Comparison of ENCODE assay signal across 6 cellular contexts in genomic region chr11:107751082-107751481, GRCh38. TPM values are rescaled to one million over a fixed set of nuclear protein-coding genes. Genes with fewer than 3 reads are reported as not detected.
"Had no signal": no experiment of that assay in that cellular context is flagged by ENCODE, and none has a peak within 500 bp of the region (broad histone marks: within the 10 kb centered on the region; RNA-seq: fewer than 3 reads in every experiment).

No MANE protein-coding gene starts in this region.

- H3K4me3 ChIP-seq: GM23338 had no signal

- DNase-seq: H9, HCEC 1CT, IMR-90 had no signal

- H3K4me2 ChIP-seq: GM23338 had no signal

- ATAC-seq: GM23338 had no signal

RNA-seq across cellular contexts. Expression of gene SLN, which starts 39.2 kb away (rescaled TPM):
- total RNA-seq: GM23338, H1, H9, HT-29, IMR-90 had no signal
